Comparison of ENCODE assay signal across 8 cellular contexts in genomic region chr18:5890606-5891360, GRCh38. TPM values are rescaled to one million over a fixed set of nuclear protein-coding genes. Genes with fewer than 3 reads are reported as not detected.
DNase-seq lines count a peak whose midpoint lies in the region; ATAC-seq, FAIRE-seq and TF ChIP-seq lines count a peak whose summit lies in the region.

No MANE protein-coding gene starts in this region.

- no peaks in the 10 kb centered on the region for H3K27me3 ChIP-seq in right atrium auricular region
- peaks cover 31 to 67% (median 37%) of the 10 kb centered on the region in 3 donors for H3K27me3 ChIP-seq in sigmoid colon

- peak; percentile 45 for DNase-seq in AG20443 (ENCODE audit: low spot score)
- DNase-seq in GM19240 (ENCODE audit: insufficient read length, low spot score) = peak; percentile 50
- peak; percentile 48 for DNase-seq in activated T-cell treated with anti-CD3 and anti-CD28 coated beads, Interleukin-2, amount 50 U/mL, for 1 hour
- DNase-seq in right atrium auricular region (ENCODE audit: low spot score) = no peak
- DNase-seq in sigmoid colon = no peak
- DNase-seq in RCC 7860 (ENCODE audit: low spot score) = no peak
- no peak for DNase-seq in NCI-H1694 treated with DMSO at 0.1 percent for 48 hours (lab: John Stamatoyannopoulos, UW)

- TF ChIP-seq CTCF in right atrium auricular region (IDR thresholded peaks at IDR 0.05) (peak; percentile 74), sigmoid colon (IDR thresholded peaks at IDR 0.05) (peak in 1 of 4 experiments; percentile 57)

- H3K27ac ChIP-seq in right atrium auricular region (peak overlapping the region; percentile 46 to 75), sigmoid colon (no peak overlapping the region)

- H3K36me3 ChIP-seq in right atrium auricular region (no peaks in the 10 kb centered on the region), sigmoid colon (no peaks in the 10 kb centered on the region)

- no peak for TF ChIP-seq EP300 in sigmoid colon (IDR thresholded peaks at IDR 0.05)

- H3K4me1 ChIP-seq in right atrium auricular region (peaks cover 0 to 16% of the 10 kb centered on the region in 2 donors), sigmoid colon (peaks cover 0 to 28% (median 25%) of the 10 kb centered on the region in 4 donors)

- 2 to 6% methylated on average over 108 of the region's 108 CpGs for WGBS in sigmoid colon, 2 donors

- TF ChIP-seq POLR2A in sigmoid colon (IDR thresholded peaks at IDR 0.05) = no peak

- peak; percentile 91 for ATAC-seq in HG03280 (IDR thresholded peaks at IDR 0.05; ENCODE audit: unreplicated experiment)

- no peak for FAIRE-seq in RCC 7860 (lab: Jason Lieb, UNC)

- H3K4me3 ChIP-seq in right atrium auricular region (peak overlapping the region; percentile 56 to 57), sigmoid colon (peak overlapping the region in 3 of 4 donors; percentile 39 to 52 (median 50))

- H3K9me3 ChIP-seq in right atrium auricular region = no peaks in the 10 kb centered on the region
- H3K9me3 ChIP-seq in sigmoid colon = no peaks in the 10 kb centered on the region

- intact Hi-C loops in sigmoid colon (cut with DNase I) = no loop called here

RNA-seq across cellular contexts. Expression of gene TMEM200C, which starts 4.5 kb away (rescaled TPM):
- 1 to 10 TPM in 1 of 2 donors, under 1 TPM in 1; 0.26 to 4.4 TPM for total RNA-seq in right atrium auricular region
- total RNA-seq in sigmoid colon = under 1 TPM; under 0.01 to 0.95 (median 0.61) TPM
- polyA plus RNA-seq in sigmoid colon = under 1 TPM in 1 of 3 donors, not detected in 2; 0.58 TPM

Comparison
In these comparisons a context has a peak if more than half of its experiments do, and no peak if none do; other contexts are left out.
1. DNase-seq: peak in AG20443 (single experiment), GM19240 (single experiment) and activated T-cell treated with anti-CD3 and anti-CD28 coated beads, Interleukin-2, amount 50 U/mL, for 1 hour (single experiment); none in right atrium auricular region (single experiment), sigmoid colon (single experiment), RCC 7860 (single experiment) and NCI-H1694 treated with DMSO at 0.1 percent for 48 hours (single experiment).
2. H3K27ac ChIP-seq: peak in right atrium auricular region (2 of 2); none in sigmoid colon (0 of 4).